ENCODE assay signal across 12 cellular contexts in genomic region chr19:49212302-49212701, GRCh38.
DNase-seq lines count a peak whose midpoint lies in the region; ATAC-seq and TF ChIP-seq lines count a peak whose summit lies in the region.
"Had no signal": no experiment of that assay in that cellular context is flagged by ENCODE, and none has a peak within 500 bp of the region (broad histone marks: within the 10 kb centered on the region; RNA-seq: fewer than 3 reads in every experiment).

No MANE protein-coding gene starts in this region.

- H3K27ac ChIP-seq in VCaP, result peak overlapping the region; percentile 68

- TF ChIP-seq CTCF in VCaP (conservative IDR thresholded peaks at IDR 0.05), result no peak

- ATAC-seq in GM21360 (IDR thresholded peaks at IDR 0.05; ENCODE audit: unreplicated experiment), result no peak
- ATAC-seq: activated T-helper 17 cell treated with anti-CD3 and anti-CD28 coated beads, Interleukin-2, amount 50 U/mL, for 72 hours had no signal

- DNase-seq in NCI-H2227 (lab: John Stamatoyannopoulos, UW; ENCODE audit: unreplicated experiment) (peak; percentile 10), NCI-H2227 treated with DMSO at 0.1 percent for 48 hours (lab: John Stamatoyannopoulos, UW) (no peak), NCI-H1105 treated with DMSO at 0.1 percent for 48 hours (lab: John Stamatoyannopoulos, UW) (peak; percentile 83), retina (peak; percentile 15), midbrain (lab: John Stamatoyannopoulos, UW) (no peak)
- no peak for DNase-seq in stimulated activated naive CD4-positive, alpha-beta T cell (lab: John Stamatoyannopoulos, UW)
- DNase-seq: activated CD4-positive, alpha-beta T cell treated with anti-CD3 and anti-CD28 coated beads, Interleukin-2, amount 50 U/mL, for 4 hours; NCI-H226; small intestine had no signal

Comparison
In these comparisons a context has a peak if more than half of its experiments do, and no peak if none do; other contexts are left out.
1. DNase-seq: peak in NCI-H2227 (single experiment), NCI-H1105 treated with DMSO at 0.1 percent for 48 hours (single experiment) and retina (single experiment); none in NCI-H2227 treated with DMSO at 0.1 percent for 48 hours (single experiment), stimulated activated naive CD4-positive, alpha-beta T cell (0 of 6) and midbrain (single experiment).